In the genomic region with DNA sequence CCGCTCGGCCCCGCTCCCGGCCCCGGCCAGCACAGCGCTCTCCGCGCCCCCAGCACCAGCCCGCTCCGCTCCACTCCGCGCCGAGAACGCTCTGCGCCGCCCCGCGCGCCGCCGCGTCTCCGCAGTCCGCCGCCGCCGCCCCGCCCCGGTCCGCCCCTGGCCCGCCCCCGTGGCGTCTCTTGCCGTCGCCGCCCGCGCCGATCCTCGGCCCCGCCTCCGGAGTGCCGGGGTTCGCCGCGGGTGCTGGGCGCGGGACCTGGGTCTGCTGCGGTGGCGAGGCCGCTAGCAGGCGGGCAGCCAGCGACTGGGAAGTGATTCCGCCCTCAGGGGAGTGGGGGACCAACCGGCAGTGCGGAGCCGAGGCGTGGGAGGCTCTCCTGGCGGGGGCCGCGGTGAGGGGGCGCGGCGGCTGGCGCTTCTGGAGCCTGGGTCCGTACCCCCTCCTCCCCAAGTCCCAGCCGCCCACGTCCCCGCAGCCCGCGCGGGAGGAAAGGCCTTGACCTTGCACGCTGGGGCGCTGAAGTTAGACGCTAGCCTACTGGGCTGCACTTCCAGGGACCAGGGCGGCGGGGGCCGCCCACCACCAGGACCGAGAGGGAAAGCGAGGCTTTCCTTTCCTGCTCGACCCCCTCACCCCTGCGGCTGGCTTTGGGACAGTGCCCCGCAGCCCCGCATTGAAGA, we compare ENCODE assay signal across 8 cellular contexts. TPM values are rescaled to one million over a fixed set of nuclear protein-coding genes. Genes with fewer than 3 reads are reported as not detected.
A peak's percentile ranks its signal among the peaks of the same experiment; 100 is the strongest.
DNase-seq lines count a peak whose midpoint lies in the region; ATAC-seq and TF ChIP-seq lines count a peak whose summit lies in the region.

A gene with protein sequence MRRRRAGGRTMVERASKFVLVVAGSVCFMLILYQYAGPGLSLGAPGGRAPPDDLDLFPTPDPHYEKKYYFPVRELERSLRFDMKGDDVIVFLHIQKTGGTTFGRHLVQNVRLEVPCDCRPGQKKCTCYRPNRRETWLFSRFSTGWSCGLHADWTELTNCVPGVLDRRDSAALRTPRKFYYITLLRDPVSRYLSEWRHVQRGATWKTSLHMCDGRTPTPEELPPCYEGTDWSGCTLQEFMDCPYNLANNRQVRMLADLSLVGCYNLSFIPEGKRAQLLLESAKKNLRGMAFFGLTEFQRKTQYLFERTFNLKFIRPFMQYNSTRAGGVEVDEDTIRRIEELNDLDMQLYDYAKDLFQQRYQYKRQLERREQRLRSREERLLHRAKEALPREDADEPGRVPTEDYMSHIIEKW (minus strand): TSS at position 93 of the 681 bp plus-strand sequence. CDS start 305 bp downstream, outside the sequence.

- ATAC-seq in GM18861 (IDR thresholded peaks at IDR 0.05; ENCODE audit: unreplicated experiment) (peak; percentile 44), HG03095 (IDR thresholded peaks at IDR 0.05; ENCODE audit: unreplicated experiment) (peak; percentile 67)
- ATAC-seq in activated CD4-positive, alpha-beta T cell treated with anti-CD3 and anti-CD28 coated beads for 36 hours = peak; percentile 81

- TF ChIP-seq CTCF in AG04449 (IDR thresholded peaks at IDR 0.05; ENCODE audit: insufficient read depth, low read length, missing control alignments) = no peak
- TF ChIP-seq CTCF in chondrocyte (IDR thresholded peaks at IDR 0.05) = peak; percentile 22

- peaks cover 31% of the 10 kb centered on the region for H3K4me1 Mint-ChIP-seq in activated CD4-positive, alpha-beta T cell treated with anti-CD3 and anti-CD28 coated beads for 36 hours
- H3K4me1 Mint-ChIP-seq in chondrocyte (ENCODE audit: low read depth) = peaks cover 39% of the 10 kb centered on the region

- intact Hi-C loops in activated CD4-positive, alpha-beta T cell treated with anti-CD3 and anti-CD28 coated beads for 36 hours (cut with DNase I, micrococcal nuclease) = loop anchor here (1.0 to 10.0 kb wide), 3 partner anchors 144 to 291 kb away; partner anchors contain the start of genes SAP130 (in 1 of the 2) and UGGT1 (in 1 of the 2)

- peak within 1 kb of the TSS; percentile 78 for H3K4me3 Mint-ChIP-seq in activated CD4-positive, alpha-beta T cell treated with anti-CD3 and anti-CD28 coated beads for 36 hours
- peak within 1 kb of the TSS; percentile 83 for H3K4me3 Mint-ChIP-seq in chondrocyte (ENCODE audit: unreplicated experiment)

- no peak within 1 kb of the TSS for H3K27ac Mint-ChIP-seq in activated CD4-positive, alpha-beta T cell treated with anti-CD3 and anti-CD28 coated beads for 36 hours
- no peak within 1 kb of the TSS for H3K27ac Mint-ChIP-seq in chondrocyte (ENCODE audit: unreplicated experiment)

- H3K4me3 ChIP-seq in AG04449 (ENCODE audit: low read depth, low read length) = peak within 1 kb of the TSS; percentile 80

- POLR2A ChIA-PET in AG04449 (lab: Yijun Ruan, JAX) = no interaction called here
- POLR2A ChIA-PET in activated CD4-positive, alpha-beta T cell treated with anti-CD3 and anti-CD28 coated beads for 36 hours (lab: Charles Lee) = no interaction called here

- H3K9me3 Mint-ChIP-seq in activated CD4-positive, alpha-beta T cell treated with anti-CD3 and anti-CD28 coated beads for 36 hours (ENCODE audit: low read depth) = no peaks in the 10 kb centered on the region
- no peaks in the 10 kb centered on the region for H3K9me3 Mint-ChIP-seq in chondrocyte (ENCODE audit: low read depth)

- H3K36me3 Mint-ChIP-seq in activated CD4-positive, alpha-beta T cell treated with anti-CD3 and anti-CD28 coated beads for 36 hours (ENCODE audit: low read depth) = peaks cover 11% of the 10 kb centered on the region
- no peaks in the 10 kb centered on the region for H3K36me3 Mint-ChIP-seq in chondrocyte (ENCODE audit: low read depth)

- CTCF ChIA-PET in AG04449 (lab: Yijun Ruan, JAX) = interaction anchor here (1.8 kb wide), 1 partner anchor 13 kb away, joined by 4 read pairs; no protein-coding TSS in a partner anchor
- CTCF ChIA-PET in activated CD4-positive, alpha-beta T cell treated with anti-CD3 and anti-CD28 coated beads for 36 hours (lab: Charles Lee) = no interaction called here

- H3K27me3 Mint-ChIP-seq in activated CD4-positive, alpha-beta T cell treated with anti-CD3 and anti-CD28 coated beads for 36 hours = no peaks in the 10 kb centered on the region
- no peaks in the 10 kb centered on the region for H3K27me3 Mint-ChIP-seq in chondrocyte (ENCODE audit: low read depth)

- DNase-seq in AG04449 (ENCODE audit: low read depth, low spot score) (no peak), NCI-H345 treated with DMSO at 0.1 percent for 48 hours (lab: John Stamatoyannopoulos, UW; ENCODE audit: unreplicated experiment) (peak; percentile 61), chondrocyte (ENCODE audit: low spot score) (peak; percentile 94), kidney glomerular epithelial cell (lab: John Stamatoyannopoulos, UW) (peak; percentile 42)
- peak; percentile 93 for DNase-seq in activated CD4-positive, alpha-beta T cell treated with anti-CD3 and anti-CD28 coated beads for 36 hours
- peak; percentile 69 to 85 for DNase-seq in stimulated activated CD4-positive, alpha-beta T cell treated with anti-CD3 and anti-CD28 coated beads, Interleukin-15, amount 100 ng/mL, for 48 hours (ENCODE audit: low read depth in 2 of 2)

RNA-seq across cellular contexts. Expression of the gene that starts here (rescaled TPM):
- total RNA-seq in activated CD4-positive, alpha-beta T cell treated with anti-CD3 and anti-CD28 coated beads for 36 hours = 10 to 100 TPM; 12.8 to 13.8 TPM
- 30.0 to 39.2 TPM (median 33.1 TPM) in 3 replicates for total RNA-seq in chondrocyte
